In genomic region chr13:41139296-41139966, GRCh38 we compare ENCODE assay signal across 22 cellular contexts. TPM values are rescaled to one million over a fixed set of nuclear protein-coding genes. Genes with fewer than 3 reads are reported as not detected.
DNase-seq lines count a peak whose midpoint lies in the region; FAIRE-seq and TF ChIP-seq lines count a peak whose summit lies in the region.
"Had no signal": no experiment of that assay in that cellular context is flagged by ENCODE, and none has a peak within 500 bp of the region (broad histone marks: within the 10 kb centered on the region; RNA-seq: fewer than 3 reads in every experiment).

No MANE protein-coding gene starts in this region.

- H3K27ac Mint-ChIP-seq in MCF 10A (ENCODE audit: low read depth, unreplicated experiment): peak overlapping the region; percentile 86
- H3K27ac Mint-ChIP-seq: CD8-positive, alpha-beta memory T cell had no signal

- TF ChIP-seq CTCF in MCF 10A (IDR thresholded peaks at IDR 0.05; ENCODE audit: unreplicated experiment) (no peak), breast epithelium (IDR thresholded peaks at IDR 0.05) (no peak), GM13976 (IDR thresholded peaks at IDR 0.05; ENCODE audit: borderline replicate concordance, control extremely low read depth, extremely low read depth, insufficient read depth, missing control alignments) (no peak)

- no peaks in the 10 kb centered on the region for H3K36me3 ChIP-seq in breast epithelium
- H3K36me3 ChIP-seq in small intestine (ENCODE audit: control insufficient read depth in 2 of 2, insufficient read depth in 2 of 2, low read length in 2 of 2): no peaks in the 10 kb centered on the region

- WGBS in small intestine, 3 donors: 65 to 76% (median 69%) methylated on average over 3 of the region's 3 CpGs

- H3K27ac ChIP-seq in breast epithelium (no peak overlapping the region), small intestine (ENCODE audit: low read depth in 1 of 2, low read length in 1 of 2) (no peak overlapping the region)

- H3K4me1 Mint-ChIP-seq in MCF 10A (ENCODE audit: insufficient read depth, unreplicated experiment): peaks cover 32% of the 10 kb centered on the region

- H3K4me1 ChIP-seq in breast epithelium (no peaks in the 10 kb centered on the region), small intestine (ENCODE audit: control insufficient read depth in 2 of 2, insufficient read depth in 1 of 2, low read depth in 1 of 2, low read length in 1 of 2) (no peaks in the 10 kb centered on the region)

- no peaks in the 10 kb centered on the region for H3K9me3 ChIP-seq in breast epithelium
- H3K9me3 ChIP-seq in small intestine (ENCODE audit: control insufficient read depth, low read depth): no peaks in the 10 kb centered on the region

- no peaks in the 10 kb centered on the region for H3K9me3 Mint-ChIP-seq in MCF 10A (ENCODE audit: unreplicated experiment)
- H3K9me3 Mint-ChIP-seq: CD8-positive, alpha-beta memory T cell; effector memory CD8-positive, alpha-beta T cell; GM23338 had no signal

- FAIRE-seq in small intestine (lab: Jason Lieb, UNC): peak; percentile 41
- FAIRE-seq: G401.6, GM12892, islet of Langerhans had no signal

- no peaks in the 10 kb centered on the region for H3K27me3 Mint-ChIP-seq in MCF 10A (ENCODE audit: insufficient read depth, unreplicated experiment)
- H3K27me3 Mint-ChIP-seq: CD8-positive, alpha-beta memory T cell; effector memory CD8-positive, alpha-beta T cell had no signal

- H3K27me3 ChIP-seq in breast epithelium (no peaks in the 10 kb centered on the region), small intestine (ENCODE audit: control insufficient read depth in 2 of 2, insufficient read depth in 2 of 2, low read length in 2 of 2) (no peaks in the 10 kb centered on the region)

- H3K36me3 Mint-ChIP-seq in MCF 10A (ENCODE audit: insufficient read depth, unreplicated experiment): no peaks in the 10 kb centered on the region

- BruUV-seq in MCF 10A (replicated peaks; lab: Mats Ljungman, UMichigan): no TSS peak

- CTCF ChIA-PET in MCF 10A (lab: Yijun Ruan, JAX): interaction anchor here (0.6 to 1.3 kb wide), 5 partner anchors 8 to 1001 kb away, joined by 3 to 4 read pairs (median 4); no protein-coding TSS in a partner anchor

- POLR2A ChIA-PET in MCF 10A (lab: Yijun Ruan, JAX): interaction anchor here (1.0 to 4.8 kb wide), 9 partner anchors 11 to 124 kb away, joined by 3 to 53 read pairs (median 9); partner anchors contain the start of genes KBTBD7, MTRF1 and WBP4

- intact Hi-C loops in MCF 10A (cut with micrococcal nuclease): no loop called here
- intact Hi-C loops in breast epithelium (cut with DNase I; ENCODE audit: low total_unique reads): no loop called here

- TF ChIP-seq POLR2A in breast epithelium (IDR thresholded peaks at IDR 0.05): no peak

- DNase-seq in MCF 10A (ENCODE audit: unreplicated experiment) (peak; percentile 40), breast epithelium (ENCODE audit: low spot score in 2 of 2) (no peak), SK-MEL-5 (ENCODE audit: low read depth, low spot score) (peak; percentile 9), fibroblast of gingiva (ENCODE audit: low read depth) (peak; percentile 45), small intestine (no peak), 8988T (no peak), GM13976 (ENCODE audit: low spot score) (no peak), HuH-7 (ENCODE audit: low spot score) (no peak)
- DNase-seq: ACHN; activated CD4-positive, alpha-beta T cell treated with anti-CD3 and anti-CD28 coated beads for 48 hours; activated naive CD4-positive, alpha-beta T cell treated with anti-CD3 and anti-CD28 coated beads, Interleukin-2, amount 50 U/mL, for 16 hours; CD8-positive, alpha-beta memory T cell; central memory CD4-positive, alpha-beta T cell; effector memory CD8-positive, alpha-beta T cell; glutamatergic neuron; MM.1S; NCI-H2029; stimulated activated CD4-positive, alpha-beta T cell treated with anti-CD3 and anti-CD28 coated beads, Interleukin-1b, Interleukin-23, amount 100 ng/mL, for 48 hours had no signal

- H3K4me3 Mint-ChIP-seq in MCF 10A (ENCODE audit: unreplicated experiment): peak overlapping the region; percentile 65
- H3K4me3 Mint-ChIP-seq: CD8-positive, alpha-beta memory T cell; effector memory CD8-positive, alpha-beta T cell; GM23338 had no signal

- in situ Hi-C loops in SK-MEL-5 (cut with HindIII; ENCODE audit: low pct_unique_long_range_greater_than_20kb, low sequenced_read_pairs) (no loop called here), GM13976 (cut with MboI; ENCODE audit: low sequenced_read_pairs, unreplicated experiment) (loop anchor here (10.0 kb wide), 1 partner anchor 55 kb away; the partner anchor contains the start of gene KBTBD7)

- H3K4me3 ChIP-seq in breast epithelium (no peak overlapping the region), small intestine (ENCODE audit: low read depth in 1 of 2, low read length in 2 of 2) (no peak overlapping the region)
- H3K4me3 ChIP-seq: GM23338 had no signal

RNA-seq across cellular contexts. Expression of gene KBTBD6, which starts 6.8 kb away (rescaled TPM):
- total RNA-seq in MCF 10A (2022) (8.1 and 8.2 TPM in 2 replicates), breast epithelium (1 to 10 TPM; 4.6 to 10.0 (median 8.2) TPM)
- 12.7 and 14.3 TPM in 2 replicates for total RNA-seq in SK-MEL-5 (2014; rRNA removed; shearing (Covaris generic))
- polyA plus RNA-seq in SK-MEL-5 (2015; cell fraction: cytosol; rRNA removed): 9.5 and 11.6 TPM in 2 replicates
- polyA plus RNA-seq in SK-MEL-5 (2015; cell fraction: nucleus; rRNA removed): 6.5 and 9.9 TPM in 2 replicates
- polyA plus RNA-seq in small intestine: 1 to 10 TPM in 1 of 3 donors, under 1 TPM in 2; 0.81 to 3.4 (median 0.89) TPM

RNA-seq across cellular contexts. Expression of gene KBTBD7, which starts 54.9 kb away (rescaled TPM):
- total RNA-seq in MCF 10A (2022) (1.4 and 1.8 TPM in 2 replicates), breast epithelium (10 to 100 TPM in 1 of 3 donors, 1 to 10 TPM in 2; 5.4 to 15.5 (median 7.9) TPM)
- total RNA-seq in SK-MEL-5 (2014; rRNA removed; shearing (Covaris generic)): 7.3 and 8.0 TPM in 2 replicates
- 7.1 and 8.4 TPM in 2 replicates for polyA plus RNA-seq in SK-MEL-5 (2015; cell fraction: cytosol; rRNA removed)
- polyA plus RNA-seq in SK-MEL-5 (2015; cell fraction: nucleus; rRNA removed): 6.2 and 6.4 TPM in 2 replicates
- polyA plus RNA-seq in small intestine: 1 to 10 TPM; 1.1 to 3.4 (median 2.7) TPM

Comparison
In these comparisons a context has a peak if more than half of its experiments do, and no peak if none do; other contexts are left out.
1. DNase-seq: peak in MCF 10A (single experiment), SK-MEL-5 (single experiment) and fibroblast of gingiva (single experiment); none in breast epithelium (0 of 2), small intestine (single experiment), 8988T (single experiment), GM13976 (single experiment) and HuH-7 (single experiment).